In genomic region chr3:14429237-14429636, GRCh38 we compare ENCODE assay signal across 9 cellular contexts. TPM values are rescaled to one million over a fixed set of nuclear protein-coding genes. Genes with fewer than 3 reads are reported as not detected.
DNase-seq lines count a peak whose midpoint lies in the region; TF ChIP-seq lines count a peak whose summit lies in the region.
"Had no signal": no experiment of that assay in that cellular context is flagged by ENCODE, and none has a peak within 500 bp of the region (broad histone marks: within the 10 kb centered on the region; RNA-seq: fewer than 3 reads in every experiment).

No MANE protein-coding gene starts in this region.

- DNase-seq in activated CD4-positive, alpha-beta T cell treated with anti-CD3 and anti-CD28 coated beads, Interleukin-2, amount 10 ng/mL, durations not matched to agents 24 days and 14 days, result no peak
- no peak for DNase-seq in activated CD4-positive, alpha-beta T cell treated with anti-CD3 and anti-CD28 coated beads for 4 hours
- no peak for DNase-seq in glomerular visceral epithelial cell (ENCODE audit: extremely low spot score)
- DNase-seq in NCI-H748 treated with DMSO at 0.1 percent for 48 hours (lab: John Stamatoyannopoulos, UW), result no peak
- DNase-seq in NCI-H1092 treated with DMSO at 0.1 percent for 48 hours (lab: John Stamatoyannopoulos, UW), result no peak
- DNase-seq: NCI-H1694 treated with DMSO at 0.1 percent for 48 hours had no signal

- H2AFZ ChIP-seq in OCI-LY3 (ENCODE audit: low read depth, low read length), result no peak overlapping the region

- peak overlapping the region; percentile 98 for H3K27ac ChIP-seq in OCI-LY3 (ENCODE audit: low read length)
- peak overlapping the region in 19 of 21 experiments; percentile 7 to 99 (median 71) for H3K27ac ChIP-seq in skin epidermis

- peak overlapping the region; percentile 97 for H3K27ac Mint-ChIP-seq in activated CD4-positive, alpha-beta T cell treated with anti-CD3 and anti-CD28 coated beads, Interleukin-2, amount 10 ng/mL, durations not matched to agents 24 days and 14 days
- H3K27ac Mint-ChIP-seq in dendritic cell treated with granulocyte-macrophage colony-stimulating factor and Interleukin-4, amounts not matched to agents 40 ng/mL and 50 ng/mL, for 4 days, result peak overlapping the region; percentile 93

- H3K36me3 ChIP-seq in OCI-LY3 (replicated peaks; ENCODE audit: low read depth, low read length), result peaks cover 28% of the 10 kb centered on the region

- peaks cover 87% of the 10 kb centered on the region for H3K4me1 Mint-ChIP-seq in activated CD4-positive, alpha-beta T cell treated with anti-CD3 and anti-CD28 coated beads, Interleukin-2, amount 10 ng/mL, durations not matched to agents 24 days and 14 days
- H3K4me1 Mint-ChIP-seq in dendritic cell treated with granulocyte-macrophage colony-stimulating factor and Interleukin-4, amounts not matched to agents 40 ng/mL and 50 ng/mL, for 4 days (ENCODE audit: low read depth), result peaks cover 96% of the 10 kb centered on the region

- intact Hi-C loops in activated CD4-positive, alpha-beta T cell treated with anti-CD3 and anti-CD28 coated beads, Interleukin-2, amount 10 ng/mL, durations not matched to agents 24 days and 14 days (cut with micrococcal nuclease), result no loop called here
- intact Hi-C loops in dendritic cell treated with granulocyte-macrophage colony-stimulating factor and Interleukin-4, amounts not matched to agents 40 ng/mL and 50 ng/mL, for 4 days (cut with micrococcal nuclease), result no loop called here

- H3K9ac ChIP-seq in OCI-LY3 (ENCODE audit: low read length), result peak overlapping the region; percentile 43

- H3K27me3 ChIP-seq in OCI-LY3 (ENCODE audit: low read depth, low read length), result no peaks in the 10 kb centered on the region

- no peak for TF ChIP-seq CTCF in OCI-LY3 (IDR thresholded peaks at IDR 0.05; ENCODE audit: low read depth, low read length)

- peaks cover 100% of the 10 kb centered on the region for H3K4me1 ChIP-seq in OCI-LY3 (ENCODE audit: low read length)

- no peaks in the 10 kb centered on the region for H3K9me3 ChIP-seq in OCI-LY3 (ENCODE audit: insufficient read depth, low read length)

- no peak overlapping the region for H3K4me3 Mint-ChIP-seq in activated CD4-positive, alpha-beta T cell treated with anti-CD3 and anti-CD28 coated beads, Interleukin-2, amount 10 ng/mL, durations not matched to agents 24 days and 14 days
- H3K4me3 Mint-ChIP-seq in dendritic cell treated with granulocyte-macrophage colony-stimulating factor and Interleukin-4, amounts not matched to agents 40 ng/mL and 50 ng/mL, for 4 days, result peak overlapping the region; percentile 20

- peaks cover 15% of the 10 kb centered on the region for H3K36me3 Mint-ChIP-seq in activated CD4-positive, alpha-beta T cell treated with anti-CD3 and anti-CD28 coated beads, Interleukin-2, amount 10 ng/mL, durations not matched to agents 24 days and 14 days (ENCODE audit: low read depth)
- H3K36me3 Mint-ChIP-seq in dendritic cell treated with granulocyte-macrophage colony-stimulating factor and Interleukin-4, amounts not matched to agents 40 ng/mL and 50 ng/mL, for 4 days (ENCODE audit: low read depth), result peaks cover 66% of the 10 kb centered on the region

- peaks cover 86% of the 10 kb centered on the region for H3K79me2 ChIP-seq in OCI-LY3 (ENCODE audit: low read length)

- no peaks in the 10 kb centered on the region for H3K9me3 Mint-ChIP-seq in activated CD4-positive, alpha-beta T cell treated with anti-CD3 and anti-CD28 coated beads, Interleukin-2, amount 10 ng/mL, durations not matched to agents 24 days and 14 days
- H3K9me3 Mint-ChIP-seq in dendritic cell treated with granulocyte-macrophage colony-stimulating factor and Interleukin-4, amounts not matched to agents 40 ng/mL and 50 ng/mL, for 4 days, result no peaks in the 10 kb centered on the region

- H3K4me3 ChIP-seq in OCI-LY3 (ENCODE audit: low read length), result peak overlapping the region; percentile 10; the same call in 1 of the 2 replicates
- no peak overlapping the region for H3K4me3 ChIP-seq in skin epidermis

- no peaks in the 10 kb centered on the region for H4K20me1 ChIP-seq in OCI-LY3 (ENCODE audit: insufficient read depth, low read length)

- peak overlapping the region; percentile 63 for H3K4me2 ChIP-seq in OCI-LY3 (ENCODE audit: low read length)

- no peaks in the 10 kb centered on the region for H3K27me3 Mint-ChIP-seq in activated CD4-positive, alpha-beta T cell treated with anti-CD3 and anti-CD28 coated beads, Interleukin-2, amount 10 ng/mL, durations not matched to agents 24 days and 14 days
- no peaks in the 10 kb centered on the region for H3K27me3 Mint-ChIP-seq in dendritic cell treated with granulocyte-macrophage colony-stimulating factor and Interleukin-4, amounts not matched to agents 40 ng/mL and 50 ng/mL, for 4 days

RNA-seq across cellular contexts. Expression of gene SLC6A6, which starts 26.8 kb away (rescaled TPM):
- 53.9 and 63.7 TPM in 2 replicates for total RNA-seq in activated CD4-positive, alpha-beta T cell treated with anti-CD3 and anti-CD28 coated beads, Interleukin-2, amount 10 ng/mL, durations not matched to agents 24 days and 14 days
